ENCODE assay signal across 11 cellular contexts in the genomic region with DNA sequence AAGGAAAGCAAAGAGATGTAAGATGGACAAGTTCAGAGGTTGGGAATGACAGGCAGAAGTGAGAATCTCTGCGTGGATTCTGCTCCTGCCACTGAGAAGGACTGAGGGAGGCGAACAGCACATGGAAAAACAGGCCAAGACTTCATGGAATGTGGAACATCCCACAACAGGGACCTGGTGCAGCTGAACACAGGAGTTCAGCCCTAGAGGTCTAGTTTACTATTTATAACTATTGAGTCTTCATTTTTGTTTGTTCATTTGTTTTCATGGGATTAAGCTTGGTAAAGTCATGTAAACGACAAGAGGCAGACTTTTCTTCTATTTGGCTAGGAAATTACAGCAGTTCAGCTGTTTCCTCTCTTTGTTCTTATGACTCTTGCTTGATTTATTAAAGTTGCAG.
DNase-seq lines count a peak whose midpoint lies in the region; ATAC-seq and TF ChIP-seq lines count a peak whose summit lies in the region.
"Had no signal": no experiment of that assay in that cellular context is flagged by ENCODE, and none has a peak within 500 bp of the region (broad histone marks: within the 10 kb centered on the region; RNA-seq: fewer than 3 reads in every experiment).

No MANE protein-coding gene starts in this region.

- H3K4me3 ChIP-seq in duodenal mucosa (ENCODE audit: low read depth in 1 of 2, low read length in 2 of 2) (no peak overlapping the region), liver (ENCODE audit: low read depth in 1 of 3, low read length in 3 of 3) (no peak overlapping the region), spleen (no peak overlapping the region)
- H3K4me3 ChIP-seq in CD8-positive, alpha-beta memory T cell (ENCODE audit: low read length), result no peak overlapping the region
- H3K4me3 ChIP-seq: dorsolateral prefrontal cortex had no signal

- peaks cover 0 to 4% of the 10 kb centered on the region in 2 donors for H3K27me3 Mint-ChIP-seq in CD8-positive, alpha-beta memory T cell

- peak overlapping the region; percentile 15 for H3K27ac ChIP-seq in duodenal mucosa (ENCODE audit: low read depth, low read length)
- H3K27ac ChIP-seq in liver (ENCODE audit: low read depth in 1 of 2, low read length in 2 of 2), result peak overlapping the region in 1 of 2 donors; percentile 27
- H3K27ac ChIP-seq in spleen, result peak overlapping the region in 7 of 8 donors; percentile 61 to 75 (median 72)
- no peak overlapping the region for H3K27ac ChIP-seq in CD8-positive, alpha-beta memory T cell (ENCODE audit: low read depth, low read length)

- peaks cover 0 to 3% (median 0%) of the 10 kb centered on the region in 5 donors for H3K9me3 Mint-ChIP-seq in CD8-positive, alpha-beta memory T cell

- DNase-seq in HCEC 1CT (peak; percentile 48), spleen (no peak), T-helper 1 cell (no peak), COLO668 (lab: John Stamatoyannopoulos, UW; ENCODE audit: unreplicated experiment) (no peak)
- DNase-seq in CD8-positive, alpha-beta memory T cell, result no peak
- DNase-seq: dorsolateral prefrontal cortex, NCI-H2107 had no signal

- intact Hi-C loops in spleen (cut with DNase I; ENCODE audit: low total_unique reads), result no loop called here

- H3K9me3 ChIP-seq in duodenal mucosa (ENCODE audit: control insufficient read depth in 1 of 2, low read length in 2 of 2) (no peaks in the 10 kb centered on the region), liver (ENCODE audit: control insufficient read depth in 4 of 4, low read length in 3 of 4) (no peaks in the 10 kb centered on the region), spleen (no peaks in the 10 kb centered on the region)
- no peaks in the 10 kb centered on the region for H3K9me3 ChIP-seq in CD8-positive, alpha-beta memory T cell (ENCODE audit: low read length)

- no peaks in the 10 kb centered on the region for H3K4me1 Mint-ChIP-seq in CD8-positive, alpha-beta memory T cell

- no peak overlapping the region for H3K27ac Mint-ChIP-seq in CD8-positive, alpha-beta memory T cell

- CTCF ChIA-PET in CD8-positive, alpha-beta memory T cell (lab: Charles Lee), result no interaction called here

- no peak for TF ChIP-seq CTCF in liver (IDR thresholded peaks at IDR 0.05; ENCODE audit: low read depth, low read length, missing input control)
- no peak for TF ChIP-seq CTCF in spleen (IDR thresholded peaks at IDR 0.05 in 8 of 11, conservative IDR thresholded peaks at IDR 0.05 in 3 of 11)

- H3K27me3 ChIP-seq in duodenal mucosa (ENCODE audit: control insufficient read depth in 1 of 2, insufficient read depth in 2 of 2, low read length in 2 of 2), result no peaks in the 10 kb centered on the region
- no peaks in the 10 kb centered on the region for H3K27me3 ChIP-seq in liver (ENCODE audit: control insufficient read depth in 4 of 4, insufficient read depth in 4 of 4, low read length in 3 of 4)
- H3K27me3 ChIP-seq in spleen (replicated peaks in 1 of 7), result no peaks in the 10 kb centered on the region
- no peaks in the 10 kb centered on the region for H3K27me3 ChIP-seq in CD8-positive, alpha-beta memory T cell (ENCODE audit: insufficient read depth, low read length, poor library complexity, severe bottlenecking)
- H3K27me3 ChIP-seq: dorsolateral prefrontal cortex had no signal

- peak in 1 of 2 donors; percentile 19 for TF ChIP-seq RAD21 in liver (IDR thresholded peaks at IDR 0.05)

- POLR2A ChIA-PET in CD8-positive, alpha-beta memory T cell (lab: Charles Lee), result no interaction called here

- no peaks in the 10 kb centered on the region for H3K36me3 Mint-ChIP-seq in CD8-positive, alpha-beta memory T cell

- H3K9ac ChIP-seq in duodenal mucosa (ENCODE audit: low read depth in 1 of 2, low read length in 2 of 2) (no peak overlapping the region), liver (ENCODE audit: low read depth in 1 of 2, low read length in 2 of 2) (no peak overlapping the region)

- no peak for TF ChIP-seq POLR2A in spleen (IDR thresholded peaks at IDR 0.05)

- no peak for ATAC-seq in GM21576 (IDR thresholded peaks at IDR 0.05; ENCODE audit: unreplicated experiment)
- ATAC-seq: HCT116 had no signal

- peaks cover 0 to 25% of the 10 kb centered on the region in 2 donors for H3K4me1 ChIP-seq in duodenal mucosa (ENCODE audit: control insufficient read depth in 1 of 2, insufficient read depth in 2 of 2, low read length in 2 of 2)
- peaks cover 12 to 55% (median 42%) of the 10 kb centered on the region in 4 donors for H3K4me1 ChIP-seq in liver (ENCODE audit: control insufficient read depth in 4 of 4, insufficient read depth in 4 of 4, low read length in 3 of 4)
- peaks cover 12 to 61% (median 37%) of the 10 kb centered on the region in 6 donors for H3K4me1 ChIP-seq in spleen
- H3K4me1 ChIP-seq in CD8-positive, alpha-beta memory T cell (ENCODE audit: insufficient read depth, low read length), result no peaks in the 10 kb centered on the region

- 54% methylated on average over 3 of the region's 3 CpGs for WGBS in liver
- WGBS in spleen, 5 donors, result 43 to 51% (median 47%) methylated on average over 3 of the region's 3 CpGs

- H3K4me3 Mint-ChIP-seq in CD8-positive, alpha-beta memory T cell, result no peak overlapping the region

- H3K36me3 ChIP-seq in duodenal mucosa (ENCODE audit: control insufficient read depth in 1 of 2, insufficient read depth in 2 of 2, low read length in 2 of 2) (no peaks in the 10 kb centered on the region), liver (ENCODE audit: control insufficient read depth in 4 of 4, insufficient read depth in 3 of 4, low read depth in 1 of 4, low read length in 3 of 4) (no peaks in the 10 kb centered on the region), spleen (no peaks in the 10 kb centered on the region)
- H3K36me3 ChIP-seq in CD8-positive, alpha-beta memory T cell (ENCODE audit: insufficient read depth, low read length), result no peaks in the 10 kb centered on the region

TF ChIP-seq in liver, 16 proteins besides CTCF, POLR2A, EP300 and RAD21:
- TF ChIP-seq NR2F2 (IDR thresholded peaks at IDR 0.05) (peak; percentile 66), HNF4G (IDR thresholded peaks at IDR 0.05) (no peak), FOXA1 (IDR thresholded peaks at IDR 0.05) (no peak), SP1 (IDR thresholded peaks at IDR 0.05) (no peak), RXRA (IDR thresholded peaks at IDR 0.05) (peak in 1 of 2 donors; percentile 10)
